ENCODE assay signal across 8 cellular contexts in the genomic region with DNA sequence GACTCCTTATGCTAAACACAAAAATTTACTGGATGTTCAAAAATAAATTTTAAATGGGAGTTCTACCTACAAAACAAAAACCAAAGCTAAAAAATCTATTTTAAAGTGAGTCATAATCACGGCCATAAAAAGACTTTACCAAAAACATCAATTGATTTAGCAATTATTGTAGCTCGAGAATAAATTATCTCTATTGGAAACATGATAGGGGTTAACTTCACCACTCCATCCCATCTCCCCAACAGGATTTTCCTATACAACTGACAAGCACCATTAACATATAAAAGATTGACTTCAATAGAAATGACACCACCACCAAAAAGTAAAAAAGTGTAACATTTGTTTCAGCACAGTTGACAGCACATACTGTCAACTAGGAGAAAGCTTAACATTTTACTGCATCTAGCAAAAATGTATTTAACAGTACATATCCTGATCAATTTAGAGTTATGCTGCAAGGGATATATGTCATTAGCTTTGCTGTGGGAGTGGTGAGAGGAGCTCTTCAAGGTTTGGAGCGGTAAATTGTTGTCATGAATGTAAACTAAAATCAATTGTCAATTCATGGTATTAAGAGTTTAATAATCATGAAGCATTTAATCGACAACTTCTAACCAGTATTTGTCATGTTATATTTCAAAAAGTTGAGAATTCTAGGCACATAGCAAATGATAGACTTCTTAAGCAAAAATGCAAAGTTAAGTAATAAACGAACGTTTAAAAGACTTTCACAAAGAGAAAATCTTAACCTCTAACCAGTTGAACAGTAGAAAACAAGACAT. TPM values are rescaled to one million over a fixed set of nuclear protein-coding genes. Genes with fewer than 3 reads are reported as not detected.
A peak's percentile ranks its signal among the peaks of the same experiment; 100 is the strongest.
DNase-seq lines count a peak whose midpoint lies in the region; ATAC-seq and TF ChIP-seq lines count a peak whose summit lies in the region.

No MANE protein-coding gene starts in this region.

- no peak for TF ChIP-seq POLR2A in erythroblast (IDR thresholded peaks at IDR 0.05; ENCODE audit: low read length)

- DNase-seq in GM23248 (peak; percentile 33), fibroblast of villous mesenchyme (ENCODE audit: low read depth) (no peak), skeletal muscle cell (ENCODE audit: low read depth) (no peak), H4 (ENCODE audit: low spot score) (no peak), erythroblast (lab: John Stamatoyannopoulos, UW) (no peak)
- DNase-seq in activated effector memory CD4-positive, alpha-beta T cell treated with anti-CD3 and anti-CD28 coated beads, Interleukin-2, amount 50 U/mL, for 16 hours: no peak

- H3K27me3 ChIP-seq in GM23248 (replicated peaks; ENCODE audit: insufficient read depth): no peaks in the 10 kb centered on the region

- H3K27ac ChIP-seq in GM23248: peak overlapping the region; percentile 95
- H3K27ac ChIP-seq in VCaP: peak overlapping the region; percentile 96

- no peaks in the 10 kb centered on the region for H3K9me3 ChIP-seq in GM23248 (ENCODE audit: low read depth)

- no peak for ATAC-seq in HG03196 (IDR thresholded peaks at IDR 0.05; ENCODE audit: unreplicated experiment)

- peak overlapping the region; percentile 98 for H3K9ac ChIP-seq in GM23248

- no peaks in the 10 kb centered on the region for H3K36me3 ChIP-seq in GM23248 (ENCODE audit: low read depth)

- 1% methylated on average over 6 of the region's 6 CpGs for WGBS in GM23248 (ENCODE audit: low coverage in 1 of 2, low lambda C conversion rate in 2 of 2, missing lambda C conversion rate in 2 of 2), 2 experiments

- peak overlapping the region; percentile 92 for H3K4me2 ChIP-seq in GM23248 (ENCODE audit: unreplicated experiment)

- peak overlapping the region; percentile 94 for H3K4me3 ChIP-seq in GM23248
- H3K4me3 ChIP-seq in fibroblast of villous mesenchyme (ENCODE audit: low read depth, low read length): peak overlapping the region; percentile 61
- peak overlapping the region; percentile 67 for H3K4me3 ChIP-seq in skeletal muscle cell (ENCODE audit: low read depth, low read length)

- TF ChIP-seq CTCF in VCaP (conservative IDR thresholded peaks at IDR 0.05): no peak
- TF ChIP-seq CTCF in fibroblast of villous mesenchyme (IDR thresholded peaks at IDR 0.05; ENCODE audit: insufficient read depth, low read depth, low read length): no peak

- H2AFZ ChIP-seq in GM23248: no peak overlapping the region

- H3K4me1 ChIP-seq in GM23248 (ENCODE audit: insufficient read depth): peaks cover 45% of the 10 kb centered on the region

- peaks cover 84% of the 10 kb centered on the region for H3K79me2 ChIP-seq in GM23248 (ENCODE audit: insufficient read depth)

- peaks cover 56% of the 10 kb centered on the region for H3F3A ChIP-seq in GM23248 (ENCODE audit: insufficient read depth)

- in situ Hi-C loops in GM23248 (cut with MboI): loop anchor here (5.0 kb wide), 1 partner anchor 271 kb away; no protein-coding TSS in a partner anchor

- H4K20me1 ChIP-seq in GM23248 (ENCODE audit: insufficient read depth): peaks cover 4% of the 10 kb centered on the region; the same call in 1 of the 2 replicates

- no peaks in the 10 kb centered on the region for H3K9me2 ChIP-seq in GM23248 (ENCODE audit: insufficient read depth)

RNA-seq across cellular contexts. Expression of a gene that starts 3.8 kb away (rescaled TPM):
- total RNA-seq in GM23248 (2014; rRNA removed; shearing (Covaris generic)): 73.9 and 85.8 TPM in 2 replicates
- 95.6 and 99.3 TPM in 2 replicates for polyA plus RNA-seq in GM23248 (2016; fragmentation: Nextera tagmentation; extraction: Ambion mirVana)
- 29.0 and 44.9 TPM in 2 replicates for total RNA-seq in fibroblast of villous mesenchyme
- total RNA-seq in H4 (2014; rRNA removed; shearing (Covaris generic)): 6.4 and 8.5 TPM in 2 replicates
